Comparison of ENCODE assay signal across 8 cellular contexts in genomic region chr14:75399819-75400678, GRCh38. TPM values are rescaled to one million over a fixed set of nuclear protein-coding genes. Genes with fewer than 3 reads are reported as not detected.
DNase-seq lines count a peak whose midpoint lies in the region; ATAC-seq, FAIRE-seq and TF ChIP-seq lines count a peak whose summit lies in the region.

No MANE protein-coding gene starts in this region.

- H3K36me3 ChIP-seq in ascending aorta = no peaks in the 10 kb centered on the region
- no peaks in the 10 kb centered on the region for H3K36me3 ChIP-seq in testis (ENCODE audit: low read depth, missing control alignments)

- no peak for ATAC-seq in GM18870 (IDR thresholded peaks at IDR 0.05; ENCODE audit: unreplicated experiment)

- DNase-seq in DMS79 (lab: John Stamatoyannopoulos, UW) (peak; percentile 100), NCI-H2029 treated with DMSO at 0.1 percent for 48 hours (lab: John Stamatoyannopoulos, UW) (peak; percentile 90), ascending aorta (ENCODE audit: low spot score in 2 of 2) (peak; percentile 93 to 99), kidney tubule cell (ENCODE audit: low spot score) (peak; percentile 95), testis (peak; percentile 52), hepatic stellate cell (ENCODE audit: low spot score) (no peak), GM12892 (ENCODE audit: insufficient read length) (no peak)

- H3K4me1 ChIP-seq in ascending aorta (peaks cover 9 to 17% of the 10 kb centered on the region in 2 donors), testis (peaks cover 10% of the 10 kb centered on the region)

- H3K27me3 ChIP-seq in ascending aorta (no peaks in the 10 kb centered on the region), testis (no peaks in the 10 kb centered on the region)

- TF ChIP-seq CTCF in ascending aorta (IDR thresholded peaks at IDR 0.05) (no peak), testis (IDR thresholded peaks at IDR 0.05) (no peak)

- H3K9me3 ChIP-seq in ascending aorta (no peaks in the 10 kb centered on the region), testis (no peaks in the 10 kb centered on the region)

- H3K27ac ChIP-seq in ascending aorta (peak overlapping the region; percentile 43 to 66), testis (no peak overlapping the region)

- H3K4me3 ChIP-seq in ascending aorta (peak overlapping the region in 1 of 2 donors; percentile 27), testis (no peak overlapping the region)

- intact Hi-C loops in ascending aorta (cut with DNase I) (loop anchor here (1.0 to 2.0 kb wide), 3 partner anchors 27 to 92 kb away; no protein-coding TSS in a partner anchor), testis (cut with DNase I; ENCODE audit: low total_unique reads) (no loop called here)

- FAIRE-seq in GM12892 (lab: Jason Lieb, UNC) = no peak

- 50 to 67% methylated on average over 8 of the region's 8 CpGs for WGBS in testis, 2 donors

- TF ChIP-seq POLR2A in testis (IDR thresholded peaks at IDR 0.05) = no peak
- no peak for TF ChIP-seq POLR2A in GM12892 (IDR thresholded peaks at IDR 0.05; ENCODE audit: low read depth, low read length)

RNA-seq across cellular contexts. Expression of gene JDP2, which starts 27.8 kb away (rescaled TPM):
- total RNA-seq in ascending aorta (213 TPM), testis (10 to 100 TPM; 10.7 to 19.0 TPM)
- polyA plus RNA-seq in testis (ENCODE audit: insufficient read depth, low read depth, low replicate concordance) = 14.0 TPM
- 14.7 TPM for polyA plus RNA-seq in GM12892 (2012; ENCODE audit: missing spikeins)

Comparison
In these comparisons a context has a peak if more than half of its experiments do, and no peak if none do; other contexts are left out.
1. DNase-seq: peak in DMS79 (single experiment), NCI-H2029 treated with DMSO at 0.1 percent for 48 hours (single experiment), ascending aorta (2 of 2), kidney tubule cell (single experiment) and testis (single experiment); none in hepatic stellate cell (single experiment) and GM12892 (single experiment).
2. H3K27ac ChIP-seq: peak in ascending aorta (2 of 2); none in testis (0 of 2).
3. RNA of gene JDP2, which starts 27.8 kb away (total RNA-seq): 213 TPM in ascending aorta (single experiment); 10.7 to 19.0 TPM in testis; every median in the first group is over 10 times any median in the second.